Comparison of ENCODE assay signal across 38 cellular contexts in the genomic region with DNA sequence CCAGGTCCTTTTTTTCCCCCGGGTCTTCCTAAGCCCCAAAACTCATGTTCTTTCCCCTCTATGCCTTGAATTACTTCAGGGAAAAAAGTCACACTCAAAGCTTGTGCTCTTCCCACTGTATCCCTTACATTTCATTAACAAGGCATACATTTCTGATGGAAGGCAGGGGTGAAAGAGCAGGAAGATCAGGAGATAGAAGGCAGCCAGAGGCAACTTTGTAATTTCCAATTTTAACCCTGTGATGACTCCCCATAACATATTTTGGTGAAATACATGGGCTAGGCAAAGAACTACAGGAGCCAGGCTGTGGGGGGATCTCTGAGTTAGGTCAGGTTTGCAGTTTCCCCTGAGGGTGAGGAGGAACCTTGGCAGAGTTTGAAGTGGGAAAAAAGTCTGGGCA.
"Had no signal": no experiment of that assay in that cellular context is flagged by ENCODE, and none has a peak within 500 bp of the region (broad histone marks: within the 10 kb centered on the region; RNA-seq: fewer than 3 reads in every experiment).

No MANE protein-coding gene starts in this region.

- H3K27ac ChIP-seq: adrenal gland, ascending aorta, body of pancreas, brain microvascular endothelial cell, breast epithelium, cardiac muscle cell had no signal

- H3K27me3 ChIP-seq: adrenal gland, ascending aorta, body of pancreas, brain microvascular endothelial cell, breast epithelium, cardiac muscle cell had no signal

- H3K27ac Mint-ChIP-seq: activated naive CD4-positive, alpha-beta T cell treated with anti-CD3 and anti-CD28 coated beads for 36 hours; activated naive CD4-positive, alpha-beta T cell treated with anti-CD3 and anti-CD28 coated beads, Interleukin-2, amount 10 ng/mL, durations not matched to agents 7 days and 5 days; activated naive CD4-positive, alpha-beta T cell treated with anti-CD3 and anti-CD28 coated beads, Interleukin-2, amount 50 U/mL, for 24 hours; activated naive CD4-positive, alpha-beta T cell treated with anti-CD3 and anti-CD28 coated beads, Interleukin-2, amount 50 U/mL, for 72 hours; activated naive CD8-positive, alpha-beta T cell; activated naive CD8-positive, alpha-beta T cell treated with anti-CD3 and anti-CD28 coated beads for 36 hours; activated naive CD8-positive, alpha-beta T cell treated with anti-CD3 and anti-CD28 coated beads, Interleukin-2, amount 10 ng/mL, durations not matched to agents 7 days and 5 days; activated naive CD8-positive, alpha-beta T cell treated with anti-CD3 and anti-CD28 coated beads, Interleukin-2, amount 50 U/mL, for 24 hours; activated T-cell treated with anti-CD3 and anti-CD28 coated beads, Interleukin-2, amount 50 U/mL, for 24 hours; activated T-cell treated with anti-CD3 and anti-CD28 coated beads, Interleukin-2, amount 50 U/mL, for 72 hours; activated T-helper 1 cell treated with anti-CD3 and anti-CD28 coated beads, Interleukin-12 subunit alpha, Interleukin-12 subunit beta, Interleukin-2, Interleukin-4 antibody, amounts not matched to agents 30 ng/mL and 10 ng/mL and 1 ng/mL, durations not matched to agents 14 hours and 24 hours and 36 hours; activated T-helper 17 cell treated with anti-CD3 and anti-CD28 coated beads, Interleukin-2, amount 50 U/mL, for 72 hours; activated T-helper 2 cell treated with anti-CD3 and anti-CD28 coated beads, Interferon-gamma antibody, Interleukin-2, Interleukin-4, amounts not matched to agents 10 μg/mL and 5 μg/mL and 100 μg/mL, durations not matched to agents 14 hours and 24 hours and 36 hours; brain had no signal

- H3K4me1 ChIP-seq: adrenal gland, body of pancreas, breast epithelium had no signal

- H3K27me3 Mint-ChIP-seq: activated naive CD4-positive, alpha-beta T cell treated with anti-CD3 and anti-CD28 coated beads, Interleukin-2, amount 10 ng/mL, durations not matched to agents 7 days and 5 days; activated naive CD8-positive, alpha-beta T cell treated with anti-CD3 and anti-CD28 coated beads, Interleukin-2, amount 10 ng/mL, durations not matched to agents 7 days and 5 days; activated naive CD8-positive, alpha-beta T cell treated with anti-CD3 and anti-CD28 coated beads, Interleukin-2, amount 50 U/mL, for 24 hours had no signal

- H3K4me1 Mint-ChIP-seq: activated naive CD4-positive, alpha-beta T cell treated with anti-CD3 and anti-CD28 coated beads, Interleukin-2, amount 10 ng/mL, durations not matched to agents 7 days and 5 days; activated naive CD4-positive, alpha-beta T cell treated with anti-CD3 and anti-CD28 coated beads, Interleukin-2, amount 50 U/mL, for 24 hours; activated naive CD8-positive, alpha-beta T cell treated with anti-CD3 and anti-CD28 coated beads for 36 hours; activated naive CD8-positive, alpha-beta T cell treated with anti-CD3 and anti-CD28 coated beads, Interleukin-2, amount 10 ng/mL, durations not matched to agents 7 days and 5 days; activated naive CD8-positive, alpha-beta T cell treated with anti-CD3 and anti-CD28 coated beads, Interleukin-2, amount 50 U/mL, for 24 hours; activated T-helper 17 cell treated with anti-CD3 and anti-CD28 coated beads, Interleukin-2, amount 50 U/mL, for 72 hours; central memory CD8-positive, alpha-beta T cell had no signal

- H3K4me3 Mint-ChIP-seq: activated naive CD4-positive, alpha-beta T cell treated with anti-CD3 and anti-CD28 coated beads for 36 hours; activated naive CD4-positive, alpha-beta T cell treated with anti-CD3 and anti-CD28 coated beads, Interleukin-2, amount 10 ng/mL, durations not matched to agents 7 days and 5 days; activated naive CD4-positive, alpha-beta T cell treated with anti-CD3 and anti-CD28 coated beads, Interleukin-2, amount 50 U/mL, for 24 hours; activated naive CD8-positive, alpha-beta T cell; activated naive CD8-positive, alpha-beta T cell treated with anti-CD3 and anti-CD28 coated beads for 36 hours; activated naive CD8-positive, alpha-beta T cell treated with anti-CD3 and anti-CD28 coated beads, Interleukin-2, amount 10 ng/mL, durations not matched to agents 7 days and 5 days; activated naive CD8-positive, alpha-beta T cell treated with anti-CD3 and anti-CD28 coated beads, Interleukin-2, amount 50 U/mL, for 24 hours; activated T-cell treated with anti-CD3 and anti-CD28 coated beads, Interleukin-2, amount 50 U/mL, for 24 hours; activated T-cell treated with anti-CD3 and anti-CD28 coated beads, Interleukin-2, amount 50 U/mL, for 4 hours; activated T-cell treated with anti-CD3 and anti-CD28 coated beads, Interleukin-2, amount 50 U/mL, for 72 hours; activated T-helper 1 cell treated with anti-CD3 and anti-CD28 coated beads, Interleukin-12 subunit alpha, Interleukin-12 subunit beta, Interleukin-2, Interleukin-4 antibody, amounts not matched to agents 30 ng/mL and 10 ng/mL and 1 ng/mL, durations not matched to agents 14 hours and 24 hours and 36 hours; activated T-helper 17 cell treated with anti-CD3 and anti-CD28 coated beads, Interleukin-2, amount 50 U/mL, for 72 hours; brain; central memory CD8-positive, alpha-beta T cell had no signal

- ATAC-seq: activated naive CD4-positive, alpha-beta T cell treated with anti-CD3 and anti-CD28 coated beads, Interleukin-2, amount 50 U/mL, for 72 hours; activated naive CD8-positive, alpha-beta T cell treated with anti-CD3 and anti-CD28 coated beads, Interleukin-2, amount 50 U/mL, for 24 hours; activated T-cell treated with anti-CD3 and anti-CD28 coated beads, Interleukin-2, amount 50 U/mL, for 4 hours; activated T-cell treated with anti-CD3 and anti-CD28 coated beads, Interleukin-2, amount 50 U/mL, for 72 hours; activated T-helper 17 cell treated with anti-CD3 and anti-CD28 coated beads, Interleukin-2, amount 50 U/mL, for 72 hours; body of pancreas had no signal

- H3K4me3 ChIP-seq: adrenal gland, ascending aorta, body of pancreas, breast epithelium, cardiac muscle cell had no signal

- H3K9me3 ChIP-seq: adrenal gland, ascending aorta, body of pancreas, breast epithelium had no signal

- H3K36me3 ChIP-seq: adrenal gland, ascending aorta, brain microvascular endothelial cell, breast epithelium, cardiac muscle cell had no signal

- H3K36me3 Mint-ChIP-seq: activated naive CD4-positive, alpha-beta T cell treated with anti-CD3 and anti-CD28 coated beads, Interleukin-2, amount 10 ng/mL, durations not matched to agents 7 days and 5 days; activated naive CD4-positive, alpha-beta T cell treated with anti-CD3 and anti-CD28 coated beads, Interleukin-2, amount 50 U/mL, for 24 hours; activated naive CD8-positive, alpha-beta T cell; activated naive CD8-positive, alpha-beta T cell treated with anti-CD3 and anti-CD28 coated beads for 36 hours; activated naive CD8-positive, alpha-beta T cell treated with anti-CD3 and anti-CD28 coated beads, Interleukin-2, amount 10 ng/mL, durations not matched to agents 7 days and 5 days; brain had no signal

- DNase-seq: activated effector memory CD4-positive, alpha-beta T cell treated with anti-CD3 and anti-CD28 coated beads, Interleukin-2, amount 50 U/mL, for 16 hours; activated effector memory CD4-positive, alpha-beta T cell treated with Interleukin-2 at 50 U/mL for 16 hours; activated gamma-delta T cell; activated gamma-delta T cell treated with Interleukin-2 at 50 U/mL for 16 hours; activated naive CD4-positive, alpha-beta T cell; activated naive CD4-positive, alpha-beta T cell treated with anti-CD3 and anti-CD28 coated beads for 36 hours; activated naive CD4-positive, alpha-beta T cell treated with anti-CD3 and anti-CD28 coated beads, Interleukin-2, amount 10 ng/mL, durations not matched to agents 7 days and 5 days; activated naive CD4-positive, alpha-beta T cell treated with anti-CD3 and anti-CD28 coated beads, Interleukin-2, amount 50 U/mL, for 16 hours; activated naive CD4-positive, alpha-beta T cell treated with Interleukin-2 at 50 U/mL for 16 hours; activated naive CD8-positive, alpha-beta T cell treated with anti-CD3 and anti-CD28 coated beads for 36 hours; activated naive CD8-positive, alpha-beta T cell treated with anti-CD3 and anti-CD28 coated beads, Interleukin-2, amount 10 ng/mL, durations not matched to agents 7 days and 5 days; activated naive CD8-positive, alpha-beta T cell treated with anti-CD3 and anti-CD28 coated beads, Interleukin-2, amount 50 U/mL, for 24 hours; activated T-cell treated with anti-CD3 and anti-CD28 coated beads, Interleukin-2, amount 50 U/mL, for 1 hour; activated T-cell treated with anti-CD3 and anti-CD28 coated beads, Interleukin-2, amount 50 U/mL, for 24 hours; activated T-cell treated with anti-CD3 and anti-CD28 coated beads, Interleukin-2, amount 50 U/mL, for 4 hours; activated T-cell treated with anti-CD3 and anti-CD28 coated beads, Interleukin-2, amount 50 U/mL, for 48 hours; activated T-cell treated with anti-CD3 and anti-CD28 coated beads, Interleukin-2, amount 50 U/mL, for 72 hours; adrenal gland; amniotic stem cell; amygdala; anterior cingulate cortex; aorta; body of pancreas; brain microvascular endothelial cell; caudate nucleus; central memory CD4-positive, alpha-beta T cell; cerebellar nuclear complex had no signal

- H3K9me3 Mint-ChIP-seq: activated naive CD4-positive, alpha-beta T cell treated with anti-CD3 and anti-CD28 coated beads for 36 hours; activated naive CD4-positive, alpha-beta T cell treated with anti-CD3 and anti-CD28 coated beads, Interleukin-2, amount 10 ng/mL, durations not matched to agents 7 days and 5 days; activated naive CD4-positive, alpha-beta T cell treated with anti-CD3 and anti-CD28 coated beads, Interleukin-2, amount 50 U/mL, for 24 hours; activated naive CD4-positive, alpha-beta T cell treated with anti-CD3 and anti-CD28 coated beads, Interleukin-2, amount 50 U/mL, for 72 hours; activated naive CD8-positive, alpha-beta T cell treated with anti-CD3 and anti-CD28 coated beads for 36 hours; activated naive CD8-positive, alpha-beta T cell treated with anti-CD3 and anti-CD28 coated beads, Interleukin-2, amount 10 ng/mL, durations not matched to agents 7 days and 5 days; activated naive CD8-positive, alpha-beta T cell treated with anti-CD3 and anti-CD28 coated beads, Interleukin-2, amount 50 U/mL, for 24 hours; activated T-cell treated with anti-CD3 and anti-CD28 coated beads, Interleukin-2, amount 50 U/mL, for 4 hours; activated T-cell treated with anti-CD3 and anti-CD28 coated beads, Interleukin-2, amount 50 U/mL, for 72 hours; activated T-helper 1 cell treated with anti-CD3 and anti-CD28 coated beads, Interleukin-12 subunit alpha, Interleukin-12 subunit beta, Interleukin-2, Interleukin-4 antibody, amounts not matched to agents 30 ng/mL and 10 ng/mL and 1 ng/mL, durations not matched to agents 14 hours and 24 hours and 36 hours; activated T-helper 17 cell treated with anti-CD3 and anti-CD28 coated beads, Interleukin-2, amount 50 U/mL, for 72 hours; activated T-helper 2 cell treated with anti-CD3 and anti-CD28 coated beads, Interferon-gamma antibody, Interleukin-2, Interleukin-4, amounts not matched to agents 10 μg/mL and 5 μg/mL and 100 μg/mL, durations not matched to agents 14 hours and 24 hours and 36 hours had no signal
